Comparison of ENCODE assay signal across 2 cellular contexts in the genomic region with DNA sequence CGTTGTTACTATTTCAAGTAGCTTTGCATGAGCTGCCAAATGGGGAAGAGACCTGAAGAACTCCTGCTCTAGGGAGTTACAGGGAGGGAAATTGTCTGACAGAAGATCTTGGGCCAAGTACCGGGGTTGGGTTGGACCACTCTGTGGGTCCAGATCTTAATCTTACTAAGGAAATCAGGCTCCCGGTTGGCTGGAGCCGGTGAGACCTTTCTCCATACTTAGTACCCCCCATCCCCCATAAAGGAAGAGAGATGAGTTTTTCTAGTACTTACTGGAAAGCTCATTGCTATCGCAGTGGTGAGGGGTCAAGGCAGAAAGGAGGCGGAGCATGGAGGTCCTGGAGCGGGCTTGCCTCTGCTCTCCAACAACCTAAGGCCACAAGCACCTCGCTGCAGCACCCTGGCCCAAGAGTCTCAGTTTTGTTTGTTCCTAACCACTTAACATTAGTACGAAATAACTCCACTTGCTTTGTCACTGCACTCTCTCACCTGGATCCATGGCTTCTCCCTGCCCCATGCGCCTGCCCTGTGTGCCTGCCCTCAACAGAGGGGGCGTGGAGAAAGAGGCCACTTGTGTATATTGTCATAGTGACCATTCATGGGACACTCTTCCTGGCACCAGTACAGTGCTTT.
TF ChIP-seq lines count a peak whose summit lies in the region.

No MANE protein-coding gene starts in this region.

TF ChIP-seq in GM23338, 12 proteins besides CTCF, POLR2A, EP300 and RAD21 (continues in another document):
- TF ChIP-seq STAT1 (IDR thresholded peaks at IDR 0.05; ENCODE audit: unreplicated experiment) (no peak), ZNF114 (CRISPR knock-in tag; IDR thresholded peaks at IDR 0.05) (no peak), POLR2AphosphoS5 (IDR thresholded peaks at IDR 0.05; ENCODE audit: low read depth) (no peak), ZNF462 (CRISPR knock-in tag; IDR thresholded peaks at IDR 0.05) (no peak), EZH2 (IDR thresholded peaks at IDR 0.05; ENCODE audit: low read depth, unreplicated experiment) (no peak), ZNF331 (CRISPR knock-in tag; IDR thresholded peaks at IDR 0.05; ENCODE audit: low read depth) (no peak), ETS1 (IDR thresholded peaks at IDR 0.05) (no peak), NANOG (IDR thresholded peaks at IDR 0.05; ENCODE audit: borderline replicate concordance) (no peak)
- TF ChIP-seq, protein P1, sequence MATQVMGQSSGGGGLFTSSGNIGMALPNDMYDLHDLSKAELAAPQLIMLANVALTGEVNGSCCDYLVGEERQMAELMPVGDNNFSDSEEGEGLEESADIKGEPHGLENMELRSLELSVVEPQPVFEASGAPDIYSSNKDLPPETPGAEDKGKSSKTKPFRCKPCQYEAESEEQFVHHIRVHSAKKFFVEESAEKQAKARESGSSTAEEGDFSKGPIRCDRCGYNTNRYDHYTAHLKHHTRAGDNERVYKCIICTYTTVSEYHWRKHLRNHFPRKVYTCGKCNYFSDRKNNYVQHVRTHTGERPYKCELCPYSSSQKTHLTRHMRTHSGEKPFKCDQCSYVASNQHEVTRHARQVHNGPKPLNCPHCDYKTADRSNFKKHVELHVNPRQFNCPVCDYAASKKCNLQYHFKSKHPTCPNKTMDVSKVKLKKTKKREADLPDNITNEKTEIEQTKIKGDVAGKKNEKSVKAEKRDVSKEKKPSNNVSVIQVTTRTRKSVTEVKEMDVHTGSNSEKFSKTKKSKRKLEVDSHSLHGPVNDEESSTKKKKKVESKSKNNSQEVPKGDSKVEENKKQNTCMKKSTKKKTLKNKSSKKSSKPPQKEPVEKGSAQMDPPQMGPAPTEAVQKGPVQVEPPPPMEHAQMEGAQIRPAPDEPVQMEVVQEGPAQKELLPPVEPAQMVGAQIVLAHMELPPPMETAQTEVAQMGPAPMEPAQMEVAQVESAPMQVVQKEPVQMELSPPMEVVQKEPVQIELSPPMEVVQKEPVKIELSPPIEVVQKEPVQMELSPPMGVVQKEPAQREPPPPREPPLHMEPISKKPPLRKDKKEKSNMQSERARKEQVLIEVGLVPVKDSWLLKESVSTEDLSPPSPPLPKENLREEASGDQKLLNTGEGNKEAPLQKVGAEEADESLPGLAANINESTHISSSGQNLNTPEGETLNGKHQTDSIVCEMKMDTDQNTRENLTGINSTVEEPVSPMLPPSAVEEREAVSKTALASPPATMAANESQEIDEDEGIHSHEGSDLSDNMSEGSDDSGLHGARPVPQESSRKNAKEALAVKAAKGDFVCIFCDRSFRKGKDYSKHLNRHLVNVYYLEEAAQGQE (IDR thresholded peaks at IDR 0.05; ENCODE audit: unreplicated experiment): no peak

TF ChIP-seq in HepG2, 621 proteins besides CTCF, POLR2A, EP300 and RAD21:
- TF ChIP-seq ZMAT3 (CRISPR knock-in tag; conservative IDR thresholded peaks at IDR 0.05) (no peak), ARID2 (CRISPR knock-in tag; IDR thresholded peaks at IDR 0.05; ENCODE audit: borderline replicate concordance) (no peak), THRA (CRISPR knock-in tag; IDR thresholded peaks at IDR 0.05; ENCODE audit: borderline replicate concordance) (no peak), ZNF549 (CRISPR knock-in tag; IDR thresholded peaks at IDR 0.05) (no peak), KDM5B (CRISPR knock-in tag; IDR thresholded peaks at IDR 0.05; ENCODE audit: borderline replicate concordance) (no peak), ZNF75D (CRISPR knock-in tag; IDR thresholded peaks at IDR 0.05; ENCODE audit: borderline replicate concordance) (no peak), ELF1 (CRISPR knock-in tag; IDR thresholded peaks at IDR 0.05) (no peak)
